Comparison of ENCODE assay signal across 12 cellular contexts in the genomic region with DNA sequence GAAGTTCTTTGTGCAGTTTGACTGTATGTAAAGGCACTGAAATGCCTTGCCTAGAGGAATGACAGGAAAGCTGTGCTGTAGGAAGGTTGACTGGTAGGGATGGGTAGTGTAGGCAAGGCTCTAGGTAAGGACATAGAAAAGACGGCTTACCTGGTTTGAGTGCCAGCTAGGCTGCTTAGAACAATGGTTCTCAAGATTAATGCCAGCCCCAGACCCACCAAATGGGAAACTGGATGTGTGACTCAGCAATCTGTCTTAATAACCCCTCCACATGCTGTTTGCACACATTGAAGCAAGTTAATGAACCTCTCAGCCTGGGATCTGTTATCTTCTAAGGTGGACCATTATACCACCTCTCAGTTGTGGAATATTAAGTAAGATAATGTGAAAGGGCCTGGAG. TPM values are rescaled to one million over a fixed set of nuclear protein-coding genes. Genes with fewer than 3 reads are reported as not detected.
DNase-seq lines count a peak whose midpoint lies in the region; ATAC-seq and TF ChIP-seq lines count a peak whose summit lies in the region.
"Had no signal": no experiment of that assay in that cellular context is flagged by ENCODE, and none has a peak within 500 bp of the region (broad histone marks: within the 10 kb centered on the region; RNA-seq: fewer than 3 reads in every experiment).

No MANE protein-coding gene starts in this region.

- DNase-seq in A673 (ENCODE audit: low spot score) (no peak), Caco-2 (no peak), activated B cell treated with CpG ODN at 0.5 μM for 24 hours (no peak), NCI-H345 (lab: John Stamatoyannopoulos, UW) (no peak), body of pancreas (no peak), NCI-H446 treated with DMSO at 0.1 percent for 48 hours (lab: John Stamatoyannopoulos, UW) (no peak)
- DNase-seq: activated CD4-positive, alpha-beta T cell treated with anti-CD3 and anti-CD28 coated beads for 48 hours; DMS153; NCI-H1105; Peyer's patch had no signal

- 64 to 78% methylated on average over 1 of the region's 1 CpG for WGBS in body of pancreas, 2 donors

- CTCF ChIA-PET in A673 (lab: Charles Lee): interaction anchor here (0.9 kb wide), 1 partner anchor 14 kb away, joined by 4 read pairs; no protein-coding TSS in a partner anchor
- CTCF ChIA-PET in Caco-2 (lab: Charles Lee): interaction anchor here (1.3 kb wide), 1 partner anchor 28 kb away, joined by 4 read pairs; no protein-coding TSS in a partner anchor
- CTCF ChIA-PET in activated B cell treated with CpG ODN at 0.5 μM for 24 hours (lab: Charles Lee): interaction anchor here (0.8 kb wide), 1 partner anchor 18 kb away, joined by 3 read pairs; no protein-coding TSS in a partner anchor

- H3K4me1 Mint-ChIP-seq in Caco-2 (ENCODE audit: low read depth, unreplicated experiment): peaks cover 48% of the 10 kb centered on the region
- H3K4me1 Mint-ChIP-seq in activated B cell treated with CpG ODN at 0.5 μM for 24 hours: peaks cover 61% of the 10 kb centered on the region

- H3K27me3 ChIP-seq in A673 (replicated peaks; ENCODE audit: insufficient read depth, low read depth, low read length, poor library complexity) (no peaks in the 10 kb centered on the region), Caco-2 (replicated peaks; ENCODE audit: control insufficient read depth, insufficient read depth, low read length) (no peaks in the 10 kb centered on the region), iPS-20b (ENCODE audit: insufficient read depth, low read length) (no peaks in the 10 kb centered on the region), body of pancreas (no peaks in the 10 kb centered on the region)
- H3K27me3 ChIP-seq: Peyer's patch had no signal

- intact Hi-C loops in A673 (cut with micrococcal nuclease; ENCODE audit: unreplicated experiment): no loop called here
- intact Hi-C loops in Caco-2 (cut with micrococcal nuclease; ENCODE audit: unreplicated experiment): no loop called here
- intact Hi-C loops in activated B cell treated with CpG ODN at 0.5 μM for 24 hours (cut with micrococcal nuclease): loop anchor here (10.0 kb wide), 1 partner anchor 802 kb away; the partner anchor contains the start of gene WNT11
- intact Hi-C loops in body of pancreas (cut with DNase I): no loop called here

- POLR2A ChIA-PET in A673 (lab: Charles Lee; ENCODE audit: low non-redundant PET) (no interaction called here), Caco-2 (lab: Charles Lee) (interaction anchor here (0.6 kb wide), 1 partner anchor 36 kb away, joined by 7 read pairs; no protein-coding TSS in a partner anchor), activated B cell treated with CpG ODN at 0.5 μM for 24 hours (lab: Charles Lee) (no interaction called here)

- H3K9me3 ChIP-seq in A673 (ENCODE audit: low read depth, low read length, poor library complexity, severe bottlenecking) (no peaks in the 10 kb centered on the region), Caco-2 (no peaks in the 10 kb centered on the region), iPS-20b (ENCODE audit: insufficient read depth, low read depth, low read length) (no peaks in the 10 kb centered on the region), body of pancreas (no peaks in the 10 kb centered on the region)
- H3K9me3 ChIP-seq: Peyer's patch had no signal

- H3K4me3 ChIP-seq in A673 (ENCODE audit: low read depth, low read length, poor library complexity, severe bottlenecking): peak overlapping the region; percentile 70
- no peak overlapping the region for H3K4me3 ChIP-seq in Caco-2 (ENCODE audit: low read depth, low read length)
- peak overlapping the region; percentile 89 for H3K4me3 ChIP-seq in iPS-20b (ENCODE audit: low read length)
- H3K4me3 ChIP-seq in body of pancreas: no peak overlapping the region
- H3K4me3 ChIP-seq: Peyer's patch had no signal

- H3K27ac ChIP-seq in A673 (ENCODE audit: low read depth, low read length, poor library complexity, severe bottlenecking) (peak overlapping the region; percentile 94), iPS-20b (ENCODE audit: low read length) (no peak overlapping the region), body of pancreas (no peak overlapping the region)

- TF ChIP-seq POLR2A in body of pancreas (IDR thresholded peaks at IDR 0.05): no peak

- peaks cover 25% of the 10 kb centered on the region for H3K4me1 ChIP-seq in A673 (ENCODE audit: insufficient read depth, low read length, poor library complexity, severe bottlenecking)
- H3K4me1 ChIP-seq in Caco-2: peaks cover 35% of the 10 kb centered on the region
- H3K4me1 ChIP-seq in iPS-20b (ENCODE audit: insufficient read depth, low read length): peaks cover 13% of the 10 kb centered on the region
- H3K4me1 ChIP-seq in body of pancreas: peaks cover 32% of the 10 kb centered on the region

- H3K36me3 ChIP-seq in A673 (ENCODE audit: insufficient read depth, low read length, poor library complexity, severe bottlenecking) (peaks cover 78% of the 10 kb centered on the region), Caco-2 (ENCODE audit: control insufficient read depth, insufficient read depth, low read length) (peaks cover 26% of the 10 kb centered on the region), iPS-20b (ENCODE audit: insufficient read depth, low read depth, low read length) (peaks cover 81% of the 10 kb centered on the region), body of pancreas (replicated peaks in 1 of 2; ENCODE audit: insufficient read depth in 1 of 2, low read depth in 2 of 2) (peaks cover 4 to 32% of the 10 kb centered on the region in 2 donors)

- no peak for TF ChIP-seq CTCF in A673 (conservative IDR thresholded peaks at IDR 0.05; ENCODE audit: low read depth, low read length)
- TF ChIP-seq CTCF in Caco-2 (IDR thresholded peaks at IDR 0.05; ENCODE audit: insufficient read depth in 1 of 2, low read depth in 1 of 2, low read length in 1 of 2, severe bottlenecking in 1 of 2, unreplicated experiment in 1 of 2): no peak
- no peak for TF ChIP-seq CTCF in activated B cell treated with CpG ODN at 0.5 μM for 24 hours (IDR thresholded peaks at IDR 0.05)
- no peak for TF ChIP-seq CTCF in body of pancreas (IDR thresholded peaks at IDR 0.05)

- H3K4me3 Mint-ChIP-seq in Caco-2 (ENCODE audit: unreplicated experiment) (peak overlapping the region; percentile 99), activated B cell treated with CpG ODN at 0.5 μM for 24 hours (no peak overlapping the region)

- H3K36me3 Mint-ChIP-seq in Caco-2 (ENCODE audit: insufficient read depth, unreplicated experiment): peaks cover 93% of the 10 kb centered on the region
- H3K36me3 Mint-ChIP-seq in activated B cell treated with CpG ODN at 0.5 μM for 24 hours (ENCODE audit: low read depth): peaks cover 83% of the 10 kb centered on the region

- H3K9me3 Mint-ChIP-seq in Caco-2 (ENCODE audit: unreplicated experiment) (no peaks in the 10 kb centered on the region), activated B cell treated with CpG ODN at 0.5 μM for 24 hours (no peaks in the 10 kb centered on the region)

- H3K27me3 Mint-ChIP-seq in Caco-2 (ENCODE audit: insufficient read depth, unreplicated experiment) (no peaks in the 10 kb centered on the region), activated B cell treated with CpG ODN at 0.5 μM for 24 hours (peaks cover 3% of the 10 kb centered on the region)

- peak overlapping the region; percentile 99; the same call in 1 of the 2 replicates for H3K9ac ChIP-seq in iPS-20b (ENCODE audit: low read depth, low read length)

- ATAC-seq in activated B cell treated with CpG ODN at 0.5 μM for 24 hours (ENCODE audit: low read depth): no peak
- no peak for ATAC-seq in HG03039 (IDR thresholded peaks at IDR 0.05; ENCODE audit: unreplicated experiment)
- no peak for ATAC-seq in body of pancreas

- BruUV-seq in A673 (replicated peaks; lab: Mats Ljungman, UMichigan) (no TSS peak), Caco-2 (replicated peaks; lab: Mats Ljungman, UMichigan) (no TSS peak)

- H3K27ac Mint-ChIP-seq in Caco-2 (ENCODE audit: unreplicated experiment) (peak overlapping the region; percentile 100), activated B cell treated with CpG ODN at 0.5 μM for 24 hours (peak overlapping the region; percentile 31)

RNA-seq across cellular contexts. Expression of gene RPS3, which starts 3.7 kb away (rescaled TPM):
- total RNA-seq in A673 (2021): 2,875 and 2,961 TPM in 2 replicates
- total RNA-seq in Caco-2 (2022): 6,280 and 6,333 TPM in 2 replicates
- total RNA-seq in activated B cell treated with CpG ODN at 0.5 μM for 24 hours: 4,635 and 5,236 TPM in 2 replicates
- total RNA-seq in body of pancreas: 1,000 to 10,000 TPM in 1 of 2 donors, 100 to 1,000 TPM in 1; 921 to 1,114 TPM

RNA-seq across cellular contexts. Expression of gene KLHL35, which starts 30.0 kb away (rescaled TPM):
- 0.88 and 1.1 TPM in 2 replicates for total RNA-seq in A673 (2021)
- 46.0 and 51.4 TPM in 2 replicates for total RNA-seq in Caco-2 (2022)
- total RNA-seq in activated B cell treated with CpG ODN at 0.5 μM for 24 hours: 0.11 and 0.49 TPM in 2 replicates
- total RNA-seq in body of pancreas: 1 to 10 TPM; 4.4 to 4.6 TPM

RNA-seq across cellular contexts. Expression of gene ARRB1, which starts 51.6 kb away (rescaled TPM):
- 37.8 and 62.0 TPM in 2 replicates for total RNA-seq in A673 (2021)
- 115 and 116 TPM in 2 replicates for total RNA-seq in Caco-2 (2022)
- total RNA-seq in activated B cell treated with CpG ODN at 0.5 μM for 24 hours: 0.24 and 0.62 TPM in 2 replicates
- 10 to 100 TPM; 41.0 to 54.1 TPM for total RNA-seq in body of pancreas

Comparison
In these comparisons a context has a peak if more than half of its experiments do, and no peak if none do; other contexts are left out.
1. H3K4me3 ChIP-seq: peak in A673 (single experiment) and iPS-20b (single experiment); none in Caco-2 (single experiment) and body of pancreas (0 of 2).
2. RNA of gene ARRB1, which starts 51.6 kb away (total RNA-seq): 115 to 116 TPM in Caco-2, 41.0 to 54.1 TPM in body of pancreas and 37.8 to 62.0 TPM in A673; 0.24 to 0.62 TPM in activated B cell treated with CpG ODN at 0.5 μM for 24 hours; every median in the first group is over 10 times any median in the second.